19 cellular contexts compared by ENCODE assay signal in the genomic region with DNA sequence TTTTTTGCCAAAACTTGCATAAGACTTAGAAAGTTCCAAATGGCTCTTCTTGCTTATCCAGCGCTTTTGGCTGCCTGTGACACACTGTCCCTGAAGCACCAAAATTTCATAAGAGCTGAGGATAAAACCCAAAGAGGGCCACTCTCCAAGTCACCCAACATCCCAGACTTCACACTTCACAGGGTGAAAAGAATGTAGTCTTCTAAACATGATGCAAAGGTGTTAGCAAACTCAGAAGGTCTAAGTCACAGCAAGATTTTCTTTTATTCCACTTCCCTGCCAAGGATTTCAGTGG.
"Had no signal": no experiment of that assay in that cellular context is flagged by ENCODE, and none has a peak within 500 bp of the region (broad histone marks: within the 10 kb centered on the region; RNA-seq: fewer than 3 reads in every experiment).

No MANE protein-coding gene starts in this region.

- DNase-seq: activated CD4-positive, alpha-beta memory T cell treated with anti-CD3 and anti-CD28 coated beads, Interleukin-2, amount 10 ng/mL, durations not matched to agents 7 days and 5 days; activated CD4-positive, alpha-beta T cell treated with anti-CD3 and anti-CD28 coated beads for 48 hours; activated CD4-positive, CD25-positive, alpha-beta regulatory T cell; activated CD8-positive, alpha-beta memory T cell treated with anti-CD3 and anti-CD28 coated beads, Interleukin-2, amount 10 ng/mL, durations not matched to agents 7 days and 5 days; activated naive CD4-positive, alpha-beta T cell; activated naive CD8-positive, alpha-beta T cell treated with anti-CD3 and anti-CD28 coated beads for 36 hours; amniotic stem cell; foreskin melanocyte; kidney; naive thymus-derived CD8-positive, alpha-beta T cell; ovary; spleen; stimulated activated CD4-positive, alpha-beta T cell treated with anti-CD3 and anti-CD28 coated beads, Interleukin-4, amount 100 ng/mL, for 4 hours; T1000; thyroid gland had no signal

- H3K27ac ChIP-seq: cardiac muscle cell, epithelial cell of prostate, ovary, thyroid gland had no signal

- ATAC-seq: activated CD8-positive, alpha-beta memory T cell treated with anti-CD3 and anti-CD28 coated beads, Interleukin-2, amount 10 ng/mL, durations not matched to agents 7 days and 5 days; left lung; naive thymus-derived CD8-positive, alpha-beta T cell had no signal

- H3K36me3 ChIP-seq: cardiac muscle cell, left lung, ovary, spleen, thyroid gland had no signal

- H3K27me3 ChIP-seq: cardiac muscle cell, dorsolateral prefrontal cortex, left lung, ovary, spleen, thyroid gland had no signal

- H3K4me3 ChIP-seq: cardiac muscle cell, dorsolateral prefrontal cortex, left lung, ovary, spleen, thyroid gland had no signal

- H3K9me3 ChIP-seq: left lung, ovary, spleen, thyroid gland had no signal

- FAIRE-seq: kidney had no signal
